ENCODE assay signal across 1 cellular context in genomic region chrX:131675596-131676194, GRCh38.
TF ChIP-seq lines count a peak whose summit lies in the region.

No MANE protein-coding gene starts in this region.

TF ChIP-seq in GM23338, 12 proteins besides CTCF, POLR2A, EP300 and RAD21 (continued from another document):
- no peak for TF ChIP-seq ETS1 (IDR thresholded peaks at IDR 0.05)
